33 cellular contexts compared by ENCODE assay signal in genomic region chr9:91024841-91025240, GRCh38.
"Had no signal": no experiment of that assay in that cellular context is flagged by ENCODE, and none has a peak within 500 bp of the region (broad histone marks: within the 10 kb centered on the region; RNA-seq: fewer than 3 reads in every experiment).

No MANE protein-coding gene starts in this region.

- H3K27ac Mint-ChIP-seq: activated CD4-positive, alpha-beta memory T cell treated with anti-CD3 and anti-CD28 coated beads for 36 hours; activated CD8-positive, alpha-beta memory T cell treated with anti-CD3 and anti-CD28 coated beads, Interleukin-2, amount 10 ng/mL, durations not matched to agents 7 days and 5 days; activated CD8-positive, alpha-beta T cell treated with anti-CD3 and anti-CD28 coated beads, Interleukin-2, amount 10 ng/mL, durations not matched to agents 7 days and 5 days; activated naive CD4-positive, alpha-beta T cell treated with anti-CD3 and anti-CD28 coated beads for 36 hours; activated naive CD4-positive, alpha-beta T cell treated with anti-CD3 and anti-CD28 coated beads, Interleukin-2, amount 50 U/mL, for 24 hours; activated naive CD8-positive, alpha-beta T cell treated with anti-CD3 and anti-CD28 coated beads for 36 hours; activated naive CD8-positive, alpha-beta T cell treated with anti-CD3 and anti-CD28 coated beads, Interleukin-2, amount 50 U/mL, for 24 hours; activated T-helper 1 cell treated with anti-CD3 and anti-CD28 coated beads, Interleukin-12 subunit alpha, Interleukin-12 subunit beta, Interleukin-2, Interleukin-4 antibody, amounts not matched to agents 30 ng/mL and 10 ng/mL and 1 ng/mL, durations not matched to agents 14 hours and 24 hours and 36 hours; activated T-helper 2 cell treated with anti-CD3 and anti-CD28 coated beads, Interferon-gamma antibody, Interleukin-2, Interleukin-4, amounts not matched to agents 10 μg/mL and 5 μg/mL and 100 μg/mL, durations not matched to agents 14 hours and 24 hours and 36 hours; T-helper 17 cell; T-helper 2 cell treated with Interferon-gamma antibody and Interleukin-4, amounts not matched to agents 5 μg/mL and 100 μg/mL, for 36 hours; WTC11 had no signal

- H3K27me3 Mint-ChIP-seq: activated CD8-positive, alpha-beta memory T cell treated with anti-CD3 and anti-CD28 coated beads, Interleukin-2, amount 10 ng/mL, durations not matched to agents 7 days and 5 days had no signal

- H3K9me3 Mint-ChIP-seq: activated CD4-positive, alpha-beta memory T cell treated with anti-CD3 and anti-CD28 coated beads for 36 hours; activated naive CD4-positive, alpha-beta T cell treated with anti-CD3 and anti-CD28 coated beads for 36 hours; activated naive CD4-positive, alpha-beta T cell treated with anti-CD3 and anti-CD28 coated beads, Interleukin-2, amount 50 U/mL, for 24 hours; activated naive CD8-positive, alpha-beta T cell treated with anti-CD3 and anti-CD28 coated beads for 36 hours; activated naive CD8-positive, alpha-beta T cell treated with anti-CD3 and anti-CD28 coated beads, Interleukin-2, amount 50 U/mL, for 24 hours had no signal

- H3K4me1 Mint-ChIP-seq: activated naive CD4-positive, alpha-beta T cell treated with anti-CD3 and anti-CD28 coated beads, Interleukin-2, amount 50 U/mL, for 24 hours; activated naive CD8-positive, alpha-beta T cell treated with anti-CD3 and anti-CD28 coated beads for 36 hours; activated naive CD8-positive, alpha-beta T cell treated with anti-CD3 and anti-CD28 coated beads, Interleukin-2, amount 50 U/mL, for 24 hours; T-helper 17 cell had no signal

- DNase-seq: activated CD4-positive, alpha-beta memory T cell treated with anti-CD3 and anti-CD28 coated beads for 36 hours; activated CD4-positive, alpha-beta T cell treated with anti-CD3 and anti-CD28 coated beads for 1 hour; activated CD4-positive, alpha-beta T cell treated with anti-CD3 and anti-CD28 coated beads for 4 hours; activated CD4-positive, alpha-beta T cell treated with anti-CD3 and anti-CD28 coated beads, Interleukin-2, amount 50 U/mL, for 1 hour; activated CD8-positive, alpha-beta memory T cell treated with anti-CD3 and anti-CD28 coated beads, Interleukin-2, amount 10 ng/mL, durations not matched to agents 7 days and 5 days; activated CD8-positive, alpha-beta memory T cell treated with anti-CD3 and anti-CD28 coated beads, Interleukin-2, amount 50 U/mL, for 4 hours; activated CD8-positive, alpha-beta T cell treated with anti-CD3 and anti-CD28 coated beads, Interleukin-2, amount 10 ng/mL, durations not matched to agents 7 days and 5 days; activated effector memory CD4-positive, alpha-beta T cell treated with anti-CD3 and anti-CD28 coated beads, Interleukin-2, amount 50 U/mL, for 16 hours; activated naive CD4-positive, alpha-beta T cell treated with anti-CD3 and anti-CD28 coated beads for 36 hours; activated naive CD8-positive, alpha-beta T cell treated with anti-CD3 and anti-CD28 coated beads for 36 hours; activated naive CD8-positive, alpha-beta T cell treated with anti-CD3 and anti-CD28 coated beads, Interleukin-2, amount 50 U/mL, for 24 hours; activated T-cell treated with anti-CD3 and anti-CD28 coated beads, Interleukin-2, amount 50 U/mL, for 1 hour; activated T-cell treated with anti-CD3 and anti-CD28 coated beads, Interleukin-2, amount 50 U/mL, for 48 hours; adrenal gland; amygdala; aorta; body of pancreas; caudate nucleus; cerebellar nuclear complex; colonic mucosa; effector CD8-positive, alpha-beta T cell; erythroblast; foreskin keratinocyte; gastrocnemius medialis; glutamatergic neuron; heart left ventricle; T-helper 1 cell; T-helper 17 cell had no signal

- H3K36me3 Mint-ChIP-seq: activated CD4-positive, alpha-beta memory T cell treated with anti-CD3 and anti-CD28 coated beads for 36 hours; activated naive CD4-positive, alpha-beta T cell treated with anti-CD3 and anti-CD28 coated beads, Interleukin-2, amount 50 U/mL, for 24 hours; activated naive CD8-positive, alpha-beta T cell treated with anti-CD3 and anti-CD28 coated beads for 36 hours; WTC11 had no signal

- ATAC-seq: activated CD8-positive, alpha-beta memory T cell treated with anti-CD3 and anti-CD28 coated beads, Interleukin-2, amount 10 ng/mL, durations not matched to agents 7 days and 5 days; activated CD8-positive, alpha-beta T cell treated with anti-CD3 and anti-CD28 coated beads, Interleukin-2, amount 10 ng/mL, durations not matched to agents 7 days and 5 days; activated naive CD8-positive, alpha-beta T cell treated with anti-CD3 and anti-CD28 coated beads, Interleukin-2, amount 50 U/mL, for 24 hours; body of pancreas; foreskin keratinocyte; gastrocnemius medialis; heart left ventricle; T-helper 17 cell; WTC11 had no signal

- H3K4me3 Mint-ChIP-seq: activated CD4-positive, alpha-beta memory T cell treated with anti-CD3 and anti-CD28 coated beads for 36 hours; activated CD8-positive, alpha-beta memory T cell treated with anti-CD3 and anti-CD28 coated beads, Interleukin-2, amount 10 ng/mL, durations not matched to agents 7 days and 5 days; activated CD8-positive, alpha-beta T cell treated with anti-CD3 and anti-CD28 coated beads, Interleukin-2, amount 10 ng/mL, durations not matched to agents 7 days and 5 days; activated naive CD4-positive, alpha-beta T cell treated with anti-CD3 and anti-CD28 coated beads for 36 hours; activated naive CD4-positive, alpha-beta T cell treated with anti-CD3 and anti-CD28 coated beads, Interleukin-2, amount 50 U/mL, for 24 hours; activated naive CD8-positive, alpha-beta T cell treated with anti-CD3 and anti-CD28 coated beads for 36 hours; activated naive CD8-positive, alpha-beta T cell treated with anti-CD3 and anti-CD28 coated beads, Interleukin-2, amount 50 U/mL, for 24 hours; activated T-helper 1 cell treated with anti-CD3 and anti-CD28 coated beads, Interleukin-12 subunit alpha, Interleukin-12 subunit beta, Interleukin-2, Interleukin-4 antibody, amounts not matched to agents 30 ng/mL and 10 ng/mL and 1 ng/mL, durations not matched to agents 14 hours and 24 hours and 36 hours; T-helper 17 cell; T-helper 2 cell treated with Interferon-gamma antibody and Interleukin-4, amounts not matched to agents 5 μg/mL and 100 μg/mL, for 36 hours; WTC11 had no signal
